Comparison of ENCODE assay signal across 8 cellular contexts in genomic region chr7:114921636-114922150, GRCh38. TPM values are rescaled to one million over a fixed set of nuclear protein-coding genes. Genes with fewer than 3 reads are reported as not detected.
DNase-seq lines count a peak whose midpoint lies in the region; ATAC-seq, FAIRE-seq and TF ChIP-seq lines count a peak whose summit lies in the region.

MDFIC (plus strand) TSS chr7:114922094; CDS start chr7:114923034, 940 bp downstream.

- peak within 1 kb of the TSS; percentile 86 for H3K4me3 ChIP-seq in lower lobe of right lung

- FAIRE-seq in GM12891 (lab: Jason Lieb, UNC) = peak; percentile 81

- no peaks in the 10 kb centered on the region for H3K9me3 ChIP-seq in lower lobe of right lung

- TF ChIP-seq CTCF in lower lobe of right lung (IDR thresholded peaks at IDR 0.05) = no peak
- no peak for TF ChIP-seq CTCF in subcutaneous adipose tissue (IDR thresholded peaks at IDR 0.05; ENCODE audit: low read depth)

- peak within 1 kb of the TSS; percentile 89 for H3K27ac ChIP-seq in lower lobe of right lung

- DNase-seq in GM12891 (ENCODE audit: insufficient read length, low spot score) = no peak
- peak; percentile 56 for DNase-seq in dermis blood vessel endothelial cell
- DNase-seq in lower lobe of right lung = peak; percentile 43
- no peak for DNase-seq in NCI-H510A treated with DMSO at 0.1 percent for 48 hours (lab: John Stamatoyannopoulos, UW)
- no peak for DNase-seq in NCI-H524 (lab: John Stamatoyannopoulos, UW)

- H3K4me1 ChIP-seq in lower lobe of right lung = peaks cover 34% of the 10 kb centered on the region

- intact Hi-C loops in T-helper 1 cell treated with Interleukin-12 subunit alpha and Interleukin-12 subunit beta and Interleukin-4 antibody, amounts not matched to agents 30 ng/mL and 1 ng/mL, for 36 hours (cut with micrococcal nuclease) = loop anchor here (2.0 to 10.0 kb wide), 5 partner anchors 57 to 1291 kb away; partner anchors contain the start of gene TES
- intact Hi-C loops in lower lobe of right lung (cut with DNase I) = no loop called here

- H3K27me3 ChIP-seq in lower lobe of right lung (ENCODE audit: low read depth) = no peaks in the 10 kb centered on the region

- no peak for TF ChIP-seq POLR2A in GM12891 (IDR thresholded peaks at IDR 0.05; ENCODE audit: low read depth, low read length)

- H3K36me3 ChIP-seq in lower lobe of right lung = no peaks in the 10 kb centered on the region

- ATAC-seq in lower lobe of right lung (peak; percentile 1 to 15), GM18519 (IDR thresholded peaks at IDR 0.05; ENCODE audit: low FRiP score, unreplicated experiment) (no peak)

TF ChIP-seq in GM12891, 5 proteins besides CTCF, POLR2A, EP300 and RAD21:
- no peak for TF ChIP-seq POLR2AphosphoS5 (IDR thresholded peaks at IDR 0.05; ENCODE audit: low read depth, low read length)
- TF ChIP-seq TAF1 (IDR thresholded peaks at IDR 0.05; ENCODE audit: low read depth, low read length) = no peak
- no peak for TF ChIP-seq SPI1 (IDR thresholded peaks at IDR 0.05; ENCODE audit: low read depth, low read length)
- no peak for TF ChIP-seq PAX5 (IDR thresholded peaks at IDR 0.05; ENCODE audit: insufficient read depth, low read length, severe bottlenecking)
- no peak for TF ChIP-seq POU2F2 (IDR thresholded peaks at IDR 0.05; ENCODE audit: low read depth, low read length)

RNA-seq across cellular contexts. Expression of gene MDFIC, which starts in this region (rescaled TPM):
- polyA plus RNA-seq in GM12891 (2012; ENCODE audit: low read depth, missing spikeins) = 46.9 TPM
- total RNA-seq in T-helper 1 cell treated with Interleukin-12 subunit alpha and Interleukin-12 subunit beta and Interleukin-4 antibody, amounts not matched to agents 30 ng/mL and 1 ng/mL, for 36 hours = 75.2 and 81.9 TPM in 2 replicates
- total RNA-seq in dermis blood vessel endothelial cell (69.1 and 78.2 TPM in 2 replicates), lower lobe of right lung (46.3 TPM), subcutaneous adipose tissue (100 to 1,000 TPM; 104 to 132 (median 123) TPM)

Comparison
In these comparisons a context has a peak if more than half of its experiments do, and no peak if none do; other contexts are left out.
1. DNase-seq: peak in dermis blood vessel endothelial cell (single experiment) and lower lobe of right lung (single experiment); none in GM12891 (single experiment), NCI-H510A treated with DMSO at 0.1 percent for 48 hours (single experiment) and NCI-H524 (0 of 2).